9 cellular contexts compared by ENCODE assay signal in the genomic region with DNA sequence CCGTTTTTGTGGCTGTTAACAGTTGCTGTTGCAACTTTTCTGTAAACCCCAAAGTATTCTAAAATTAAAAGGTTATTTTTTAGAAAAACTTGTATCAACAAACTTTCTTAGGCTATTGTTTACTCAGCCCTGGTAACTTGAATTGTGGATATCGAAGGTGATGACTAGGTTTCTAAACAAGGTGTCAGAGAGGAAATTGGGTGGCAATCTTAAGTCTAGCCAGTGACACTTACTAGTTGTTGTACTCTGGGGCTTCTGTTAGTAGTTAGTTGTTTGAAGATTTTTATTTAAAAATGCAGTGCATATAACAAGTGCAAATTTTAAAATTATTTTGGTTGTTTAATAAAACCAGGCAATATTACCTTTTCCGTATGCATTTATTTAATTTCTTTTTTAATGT. TPM values are rescaled to one million over a fixed set of nuclear protein-coding genes. Genes with fewer than 3 reads are reported as not detected.
DNase-seq lines count a peak whose midpoint lies in the region; ATAC-seq and TF ChIP-seq lines count a peak whose summit lies in the region.
"Had no signal": no experiment of that assay in that cellular context is flagged by ENCODE, and none has a peak within 500 bp of the region (broad histone marks: within the 10 kb centered on the region; RNA-seq: fewer than 3 reads in every experiment).

No MANE protein-coding gene starts in this region.

- TF ChIP-seq CTCF in AG09309 (IDR thresholded peaks at IDR 0.05; ENCODE audit: control insufficient read depth, insufficient read depth, low read depth, low read length, missing control alignments): no peak
- no peak for TF ChIP-seq CTCF in HCT116 (IDR thresholded peaks at IDR 0.05 in 2 of 3, conservative IDR thresholded peaks at IDR 0.05 in 1 of 3; ENCODE audit: borderline replicate concordance in 1 of 3, insufficient read depth in 1 of 3, low read depth in 2 of 3, low read length in 2 of 3)
- TF ChIP-seq CTCF in activated B cell treated with CpG ODN at 0.5 μM for 24 hours (IDR thresholded peaks at IDR 0.05): no peak
- no peak for TF ChIP-seq CTCF in uterus (IDR thresholded peaks at IDR 0.05)

- H3K4me2 ChIP-seq in HCT116 (ENCODE audit: low read length): peak overlapping the region; percentile 88

- peak overlapping the region; percentile 96 for H3K4me3 Mint-ChIP-seq in activated B cell treated with CpG ODN at 0.5 μM for 24 hours

- H3K27me3 Mint-ChIP-seq in activated B cell treated with CpG ODN at 0.5 μM for 24 hours: no peaks in the 10 kb centered on the region

- POLR2A ChIA-PET in HCT116 (lab: Charles Lee): no interaction called here
- POLR2A ChIA-PET in activated B cell treated with CpG ODN at 0.5 μM for 24 hours (lab: Charles Lee): interaction anchor here (0.6 to 1.7 kb wide), 2 partner anchors 96 to 277 kb away, joined by 5 read pairs; partner anchors contain the start of gene HHEX

- TF ChIP-seq POLR2A in HCT116 (IDR thresholded peaks at IDR 0.05; ENCODE audit: borderline replicate concordance, extremely low read depth, insufficient read depth, insufficient read length) (no peak), uterus (IDR thresholded peaks at IDR 0.05) (no peak)

- H4K20me1 ChIP-seq in HCT116 (ENCODE audit: insufficient read depth): no peaks in the 10 kb centered on the region

- H3K27ac ChIP-seq in HCT116 (ENCODE audit: low read depth, low read length) (no peak overlapping the region; the same call in 1 of the 2 replicates), uterus (no peak overlapping the region)

- peaks cover 36% of the 10 kb centered on the region for H3K4me1 Mint-ChIP-seq in activated B cell treated with CpG ODN at 0.5 μM for 24 hours

- H3K9me3 ChIP-seq in HCT116 (ENCODE audit: control insufficient read depth in 1 of 2, insufficient read depth in 1 of 2, low read depth in 1 of 2, low read length in 2 of 2) (no peaks in the 10 kb centered on the region), iPS-15b (ENCODE audit: control insufficient read depth, insufficient read depth, low read length) (no peaks in the 10 kb centered on the region), uterus (no peaks in the 10 kb centered on the region)

- BruUV-seq in HCT116 (replicated peaks; lab: Mats Ljungman, UMichigan): no TSS peak

- H3K36me3 ChIP-seq in HCT116 (ENCODE audit: control insufficient read depth in 1 of 2, insufficient read depth in 2 of 2, low read length in 2 of 2) (no peaks in the 10 kb centered on the region), iPS-15b (ENCODE audit: control insufficient read depth, insufficient read depth, low read length) (no peaks in the 10 kb centered on the region), uterus (no peaks in the 10 kb centered on the region)

- peaks cover 6 to 19% of the 10 kb centered on the region in 2 experiments; a peak in 3 of 4 replicates for H3K4me1 ChIP-seq in HCT116 (ENCODE audit: control insufficient read depth in 1 of 2, insufficient read depth in 2 of 2, low read length in 2 of 2)
- H3K4me1 ChIP-seq in iPS-15b (ENCODE audit: control insufficient read depth, insufficient read depth, low read length): no peaks in the 10 kb centered on the region
- no peaks in the 10 kb centered on the region for H3K4me1 ChIP-seq in uterus

- no peak for TF ChIP-seq RAD21 in HCT116 (IDR thresholded peaks at IDR 0.05; ENCODE audit: low read depth)

- H3K36me3 Mint-ChIP-seq in activated B cell treated with CpG ODN at 0.5 μM for 24 hours (ENCODE audit: low read depth): peaks cover 5% of the 10 kb centered on the region

- no peak for ATAC-seq in HCT116
- no peak for ATAC-seq in activated B cell treated with CpG ODN at 0.5 μM for 24 hours (ENCODE audit: low read depth)
- no peak for ATAC-seq in GM19452 (IDR thresholded peaks at IDR 0.05; ENCODE audit: unreplicated experiment)
- ATAC-seq in HG02678 (IDR thresholded peaks at IDR 0.05; ENCODE audit: unreplicated experiment): no peak
- ATAC-seq in GM21526 (IDR thresholded peaks at IDR 0.05; ENCODE audit: low FRiP score, unreplicated experiment): no peak

- RAD21 ChIA-PET in HCT116 (lab: Charles Lee; ENCODE audit: low non-redundant PET in 1 of 2, low total read pairs in 2 of 2, uncharacterized antibody in 2 of 2, unreplicated experiment in 2 of 2): no interaction called here

- H2AFZ ChIP-seq in HCT116 (ENCODE audit: low read depth, low read length, poor library complexity, severe bottlenecking): no peak overlapping the region

- CTCF ChIA-PET in HCT116 (lab: Charles Lee): interaction anchor here (1.2 kb wide), 1 partner anchor 77 kb away, joined by 3 read pairs; no protein-coding TSS in a partner anchor
- CTCF ChIA-PET in activated B cell treated with CpG ODN at 0.5 μM for 24 hours (lab: Charles Lee): no interaction called here

- H3K79me2 ChIP-seq in HCT116 (ENCODE audit: insufficient read depth, low read length): peaks cover 62% of the 10 kb centered on the region

- no peaks in the 10 kb centered on the region for H3K9me2 ChIP-seq in HCT116 (ENCODE audit: insufficient read depth)

- H3K4me3 ChIP-seq in AG09309 (ENCODE audit: control insufficient read depth, low read depth, low read length): peak overlapping the region; percentile 80
- H3K4me3 ChIP-seq in HCT116 (replicated peaks in 1 of 2; ENCODE audit: low read depth in 1 of 2, low read length in 2 of 2): peak overlapping the region; percentile 84 to 92
- peak overlapping the region; percentile 61 for H3K4me3 ChIP-seq in iPS-15b (ENCODE audit: low read depth, low read length)
- H3K4me3 ChIP-seq in uterus: no peak overlapping the region

- intact Hi-C loops in HCT116 (cut with micrococcal nuclease) (loop anchor here (5.0 to 10.0 kb wide), 2 partner anchors 48 to 251 kb away; partner anchors contain the start of gene EXOC6), activated B cell treated with CpG ODN at 0.5 μM for 24 hours (cut with micrococcal nuclease) (loop anchor here (5.0 kb wide), 2 partner anchors 672 to 1108 kb away; partner anchors contain the start of genes BTAF1 and FRA10AC1), uterus (cut with DNase I; ENCODE audit: low total_unique reads) (no loop called here)

- DNase-seq in AG09309 (ENCODE audit: low read depth) (no peak), HCT116 (ENCODE audit: low read depth, low spot score) (no peak), activated B cell treated with CpG ODN at 0.5 μM for 24 hours (no peak), uterus (no peak)
- DNase-seq: kidney glomerular epithelial cell had no signal

- no peaks in the 10 kb centered on the region for H3K9me3 Mint-ChIP-seq in activated B cell treated with CpG ODN at 0.5 μM for 24 hours

- H3K27ac Mint-ChIP-seq in activated B cell treated with CpG ODN at 0.5 μM for 24 hours: no peak overlapping the region

- peak overlapping the region; percentile 94 for H3K9ac ChIP-seq in HCT116 (ENCODE audit: low read length)
- no peak overlapping the region for H3K9ac ChIP-seq in iPS-15b (ENCODE audit: low read depth, low read length)

- H3K27me3 ChIP-seq in HCT116 (ENCODE audit: insufficient read depth, low read length): no peaks in the 10 kb centered on the region
- H3K27me3 ChIP-seq in iPS-15b (ENCODE audit: control insufficient read depth, insufficient read depth, low read length): no peaks in the 10 kb centered on the region
- H3K27me3 ChIP-seq in uterus: no peaks in the 10 kb centered on the region

TF ChIP-seq in HCT116, 20 proteins besides CTCF, POLR2A, EP300 and RAD21 (continues in another document):
- no peak for TF ChIP-seq CBX3 (IDR thresholded peaks at IDR 0.05; ENCODE audit: low read depth)
- TF ChIP-seq SIN3A (IDR thresholded peaks at IDR 0.05; ENCODE audit: low read depth): no peak
- TF ChIP-seq YY1 (IDR thresholded peaks at IDR 0.05; ENCODE audit: extremely low read depth, insufficient replicate concordance, low read depth, low read length): no peak
- no peak for TF ChIP-seq POLR2AphosphoS5 (IDR thresholded peaks at IDR 0.05; ENCODE audit: low read depth, low read length)
- TF ChIP-seq CEBPB (IDR thresholded peaks at IDR 0.05; ENCODE audit: low read depth): no peak
- no peak for TF ChIP-seq EGR1 (IDR thresholded peaks at IDR 0.05; ENCODE audit: low read depth)
- no peak for TF ChIP-seq ELF1 (IDR thresholded peaks at IDR 0.05; ENCODE audit: borderline replicate concordance, low read depth)
- TF ChIP-seq, protein P1, sequence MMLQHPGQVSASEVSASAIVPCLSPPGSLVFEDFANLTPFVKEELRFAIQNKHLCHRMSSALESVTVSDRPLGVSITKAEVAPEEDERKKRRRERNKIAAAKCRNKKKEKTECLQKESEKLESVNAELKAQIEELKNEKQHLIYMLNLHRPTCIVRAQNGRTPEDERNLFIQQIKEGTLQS (IDR thresholded peaks at IDR 0.05): no peak
- no peak for TF ChIP-seq JUND (IDR thresholded peaks at IDR 0.05)
- TF ChIP-seq EZH2 (IDR thresholded peaks at IDR 0.05): no peak
- no peak for TF ChIP-seq SRF (IDR thresholded peaks at IDR 0.05; ENCODE audit: low read depth)
- no peak for TF ChIP-seq MAX (IDR thresholded peaks at IDR 0.05)
- TF ChIP-seq ZNF274 (IDR thresholded peaks at IDR 0.05; ENCODE audit: low read depth, low read length): no peak

RNA-seq across cellular contexts. Expression of gene KIF11, which starts 1.3 kb away (rescaled TPM):
- 33.8 TPM for total RNA-seq in HCT116 (2021; ENCODE audit: unreplicated experiment)
- 9.3 and 13.0 TPM in 2 replicates for polyA plus RNA-seq in HCT116 (2012)
- total RNA-seq in activated B cell treated with CpG ODN at 0.5 μM for 24 hours: 2.2 and 2.5 TPM in 2 replicates
- total RNA-seq in uterus: 10 to 100 TPM in 1 of 4 donors, 1 to 10 TPM in 1, not detected in 2; 1.0 to 31.0 TPM

RNA-seq across cellular contexts. Expression of gene IDE, which starts 20.3 kb away (rescaled TPM):
- total RNA-seq in HCT116 (2021; ENCODE audit: unreplicated experiment): 55.8 TPM
- 15.6 and 16.4 TPM in 2 replicates for polyA plus RNA-seq in HCT116 (2012)
- total RNA-seq in activated B cell treated with CpG ODN at 0.5 μM for 24 hours: 37.7 and 39.2 TPM in 2 replicates
- total RNA-seq in uterus: 10 to 100 TPM; 22.6 to 59.7 (median 43.0) TPM

Comparison
In these comparisons a context has a peak if more than half of its experiments do, and no peak if none do; other contexts are left out.
1. H3K4me3 ChIP-seq: peak in AG09309 (single experiment), HCT116 (2 of 2) and iPS-15b (single experiment); none in uterus (0 of 2).